In the genomic region with DNA sequence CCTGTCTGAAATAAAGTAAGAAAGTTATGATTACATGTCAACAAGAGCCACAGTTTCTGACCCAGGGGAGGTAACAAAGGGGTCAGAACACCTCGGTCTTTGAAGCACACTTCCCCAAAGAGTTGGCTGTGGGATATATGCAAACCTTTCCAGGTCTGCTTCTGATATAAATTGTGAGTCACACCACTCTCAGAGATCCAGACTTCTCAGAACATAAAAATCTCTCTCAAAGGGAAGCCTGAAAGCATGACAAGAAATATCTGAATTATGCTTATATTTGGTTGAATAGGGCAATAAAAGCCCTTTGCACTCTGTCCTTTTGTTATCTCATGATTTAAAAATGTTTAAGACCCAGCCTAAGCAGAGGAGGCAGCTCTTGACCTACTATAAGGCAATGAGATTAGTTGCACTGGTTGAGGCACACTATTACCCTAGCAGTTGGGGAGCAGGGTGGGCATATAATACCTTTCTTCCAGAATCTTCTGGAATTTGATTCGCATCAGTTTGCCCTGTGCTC, we compare ENCODE assay signal across 1 cellular context.
TF ChIP-seq lines count a peak whose summit lies in the region.

No MANE protein-coding gene starts in this region.

TF ChIP-seq in SK-N-SH treated with all-trans-retinoic acid at 6 μM for 48 hours, 23 proteins besides CTCF, POLR2A, EP300 and RAD21 (continued from another document):
- TF ChIP-seq, protein P1, sequence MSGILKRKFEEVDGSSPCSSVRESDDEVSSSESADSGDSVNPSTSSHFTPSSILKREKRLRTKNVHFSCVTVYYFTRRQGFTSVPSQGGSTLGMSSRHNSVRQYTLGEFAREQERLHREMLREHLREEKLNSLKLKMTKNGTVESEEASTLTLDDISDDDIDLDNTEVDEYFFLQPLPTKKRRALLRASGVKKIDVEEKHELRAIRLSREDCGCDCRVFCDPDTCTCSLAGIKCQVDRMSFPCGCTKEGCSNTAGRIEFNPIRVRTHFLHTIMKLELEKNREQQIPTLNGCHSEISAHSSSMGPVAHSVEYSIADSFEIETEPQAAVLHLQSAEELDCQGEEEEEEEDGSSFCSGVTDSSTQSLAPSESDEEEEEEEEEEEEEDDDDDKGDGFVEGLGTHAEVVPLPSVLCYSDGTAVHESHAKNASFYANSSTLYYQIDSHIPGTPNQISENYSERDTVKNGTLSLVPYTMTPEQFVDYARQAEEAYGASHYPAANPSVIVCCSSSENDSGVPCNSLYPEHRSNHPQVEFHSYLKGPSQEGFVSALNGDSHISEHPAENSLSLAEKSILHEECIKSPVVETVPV (CRISPR knock-in tag; IDR thresholded peaks at IDR 0.05): no peak
- no peak for TF ChIP-seq RARB (CRISPR knock-in tag; IDR thresholded peaks at IDR 0.05)
